ENCODE assay signal across 34 cellular contexts in the genomic region with DNA sequence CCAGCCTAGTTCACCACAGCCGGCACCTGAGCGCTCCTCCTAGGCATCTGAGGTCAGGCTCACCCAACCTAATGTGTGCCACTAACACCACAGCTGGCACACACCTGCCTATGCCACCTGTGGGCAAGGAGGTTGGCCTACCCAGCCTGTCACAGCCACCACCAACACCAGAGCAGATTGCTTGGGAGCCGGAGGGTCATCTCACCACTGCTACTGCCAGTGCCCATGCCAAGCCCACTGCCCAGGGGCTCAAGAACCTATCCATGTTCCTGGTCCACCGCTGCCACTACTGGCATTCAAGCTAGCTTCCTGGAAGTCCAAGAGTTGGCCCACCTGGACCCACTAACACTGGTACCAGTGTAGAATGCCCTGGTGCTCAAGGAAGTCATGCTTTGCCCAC. TPM values are rescaled to one million over a fixed set of nuclear protein-coding genes. Genes with fewer than 3 reads are reported as not detected.
"Had no signal": no experiment of that assay in that cellular context is flagged by ENCODE, and none has a peak within 500 bp of the region (broad histone marks: within the 10 kb centered on the region; RNA-seq: fewer than 3 reads in every experiment).

No MANE protein-coding gene starts in this region.

- H3K4me1 Mint-ChIP-seq: activated B cell treated with CpG ODN at 0.5 μM for 24 hours; central memory CD8-positive, alpha-beta T cell; T-cell had no signal

- H3K27me3 Mint-ChIP-seq: activated naive CD8-positive, alpha-beta T cell had no signal

- DNase-seq: activated B cell treated with CpG ODN at 0.5 μM for 24 hours; activated CD4-positive, alpha-beta T cell treated with anti-CD3 and anti-CD28 coated beads for 48 hours; activated CD4-positive, alpha-beta T cell treated with anti-CD3 and anti-CD28 coated beads, Interleukin-2, amount 50 U/mL, for 1 hour; activated CD4-positive, alpha-beta T cell treated with anti-CD3 and anti-CD28 coated beads, Interleukin-2, amount 50 U/mL, for 48 hours; activated CD8-positive, alpha-beta memory T cell treated with anti-CD3 and anti-CD28 coated beads for 24 hours; activated CD8-positive, alpha-beta memory T cell treated with anti-CD3 and anti-CD28 coated beads, Interleukin-2, amount 50 U/mL, for 4 hours; activated CD8-positive, alpha-beta T cell treated with anti-CD3 and anti-CD28 coated beads for 36 hours; activated gamma-delta T cell treated with Interleukin-2 at 50 U/mL for 16 hours; activated naive CD4-positive, alpha-beta T cell treated with anti-CD3 and anti-CD28 coated beads, Interleukin-2, amount 50 U/mL, for 16 hours; activated naive CD4-positive, alpha-beta T cell treated with Interleukin-2 at 50 U/mL for 16 hours; activated T-cell treated with anti-CD3 and anti-CD28 coated beads, Interleukin-2, amount 50 U/mL, for 1 hour; activated T-cell treated with anti-CD3 and anti-CD28 coated beads, Interleukin-2, amount 50 U/mL, for 48 hours; amniotic stem cell; anterior cingulate cortex; brain microvascular endothelial cell; cortex of kidney; dermis blood vessel endothelial cell; effector CD4-positive, alpha-beta T cell; effector memory CD8-positive, alpha-beta T cell; erythroblast; foreskin melanocyte; SW 1271; T-cell; T1000; WERI-Rb-1 had no signal

- H3K36me3 Mint-ChIP-seq: T-cell had no signal

- ATAC-seq: activated CD4-positive, CD25-positive, alpha-beta regulatory T cell treated with anti-CD3 and anti-CD28 coated beads, Interleukin-2, amount 50 U/mL, for 24 hours; activated CD8-positive, alpha-beta T cell treated with anti-CD3 and anti-CD28 coated beads for 36 hours; effector memory CD8-positive, alpha-beta T cell; gastroesophageal sphincter; T-cell had no signal

- H3K4me3 Mint-ChIP-seq: activated B cell treated with CpG ODN at 0.5 μM for 24 hours; activated CD8-positive, alpha-beta T cell treated with anti-CD3 and anti-CD28 coated beads for 36 hours; activated naive CD8-positive, alpha-beta T cell; activated T-helper 1 cell treated with anti-CD3 and anti-CD28 coated beads, Interleukin-12 subunit alpha, Interleukin-12 subunit beta, Interleukin-2, Interleukin-4 antibody, amounts not matched to agents 30 ng/mL and 10 ng/mL and 1 ng/mL, durations not matched to agents 14 hours and 24 hours and 36 hours; central memory CD8-positive, alpha-beta T cell; effector memory CD8-positive, alpha-beta T cell; T-cell; T-helper 1 cell treated with Interleukin-12 subunit alpha and Interleukin-12 subunit beta and Interleukin-4 antibody, amounts not matched to agents 30 μg/mL and 1 μg/mL, for 36 hours had no signal

- H3K27ac Mint-ChIP-seq: activated B cell treated with CpG ODN at 0.5 μM for 24 hours; activated CD8-positive, alpha-beta T cell treated with anti-CD3 and anti-CD28 coated beads for 36 hours; activated naive CD8-positive, alpha-beta T cell; activated T-helper 1 cell treated with anti-CD3 and anti-CD28 coated beads, Interleukin-12 subunit alpha, Interleukin-12 subunit beta, Interleukin-2, Interleukin-4 antibody, amounts not matched to agents 30 ng/mL and 10 ng/mL and 1 ng/mL, durations not matched to agents 14 hours and 24 hours and 36 hours; activated T-helper 2 cell treated with anti-CD3 and anti-CD28 coated beads, Interferon-gamma antibody, Interleukin-2, Interleukin-4, amounts not matched to agents 10 μg/mL and 5 μg/mL and 100 μg/mL, durations not matched to agents 14 hours and 24 hours and 36 hours; effector memory CD8-positive, alpha-beta T cell; T-cell; T-helper 1 cell treated with Interleukin-12 subunit alpha and Interleukin-12 subunit beta and Interleukin-4 antibody, amounts not matched to agents 30 μg/mL and 1 μg/mL, for 36 hours had no signal

RNA-seq across cellular contexts. Expression of a gene that starts 42.5 kb away (rescaled TPM):
- total RNA-seq: activated CD8-positive, alpha-beta T cell treated with anti-CD3 and anti-CD28 coated beads for 36 hours; activated T-helper 1 cell treated with anti-CD3 and anti-CD28 coated beads, Interleukin-12 subunit alpha, Interleukin-12 subunit beta, Interleukin-2, Interleukin-4 antibody, amounts not matched to agents 30 ng/mL and 10 ng/mL and 1 ng/mL, durations not matched to agents 14 hours and 24 hours and 36 hours; activated T-helper 2 cell treated with anti-CD3 and anti-CD28 coated beads, Interferon-gamma antibody, Interleukin-2, Interleukin-4, amounts not matched to agents 10 μg/mL and 5 μg/mL and 100 μg/mL, durations not matched to agents 14 hours and 24 hours and 36 hours; astrocyte; bronchial epithelial cell had no signal
